Comparison of ENCODE assay signal across 22 cellular contexts in genomic region chr17:50180066-50180465, GRCh38. TPM values are rescaled to one million over a fixed set of nuclear protein-coding genes. Genes with fewer than 3 reads are reported as not detected.
DNase-seq lines count a peak whose midpoint lies in the region; ATAC-seq and TF ChIP-seq lines count a peak whose summit lies in the region.
"Had no signal": no experiment of that assay in that cellular context is flagged by ENCODE, and none has a peak within 500 bp of the region (broad histone marks: within the 10 kb centered on the region; RNA-seq: fewer than 3 reads in every experiment).

No MANE protein-coding gene starts in this region.

- H3K18ac ChIP-seq in mesenchymal stem cell (ENCODE audit: low read depth in 1 of 2, low read length in 2 of 2) = peak overlapping the region in 1 of 2 experiments; percentile 25

- TF ChIP-seq EP300 in upper lobe of left lung (IDR thresholded peaks at IDR 0.05) = no peak

- H3K9me3 Mint-ChIP-seq in Calu3 (ENCODE audit: low read depth, unreplicated experiment) = no peaks in the 10 kb centered on the region
- no peaks in the 10 kb centered on the region for H3K9me3 Mint-ChIP-seq in Caco-2 (ENCODE audit: unreplicated experiment)
- H3K9me3 Mint-ChIP-seq: activated CD4-positive, alpha-beta T cell treated with anti-CD3 and anti-CD28 coated beads, Interleukin-2, amount 10 ng/mL, durations not matched to agents 7 days and 5 days; H9 had no signal

- H2AFZ ChIP-seq in mesenchymal stem cell (ENCODE audit: low read depth, low read length) = no peak overlapping the region

- no peaks in the 10 kb centered on the region for H3K27me3 ChIP-seq in ascending aorta
- no peaks in the 10 kb centered on the region for H3K27me3 ChIP-seq in mesenchymal stem cell (ENCODE audit: control insufficient read depth in 1 of 2, insufficient read depth in 1 of 2, low read length in 2 of 2)
- H3K27me3 ChIP-seq in skeletal muscle satellite cell (ENCODE audit: control insufficient read depth, insufficient read depth, low read length) = no peaks in the 10 kb centered on the region
- H3K27me3 ChIP-seq in upper lobe of left lung = no peaks in the 10 kb centered on the region
- H3K27me3 ChIP-seq in Caco-2 (replicated peaks; ENCODE audit: control insufficient read depth, insufficient read depth, low read length) = no peaks in the 10 kb centered on the region
- H3K27me3 ChIP-seq: neutrophil had no signal

- H4K8ac ChIP-seq in mesenchymal stem cell (ENCODE audit: low read length) = no peak overlapping the region

- WGBS in mesenchymal stem cell = 93% methylated on average over 4 of the region's 4 CpGs
- WGBS in upper lobe of left lung, 2 donors = 88 to 91% methylated on average over 4 of the region's 4 CpGs

- no peak overlapping the region for H3K4me3 ChIP-seq in ascending aorta
- no peak overlapping the region for H3K4me3 ChIP-seq in mesenchymal stem cell (ENCODE audit: insufficient read depth in 1 of 2, low read depth in 1 of 2, low read length in 2 of 2)
- H3K4me3 ChIP-seq in skeletal muscle satellite cell (ENCODE audit: low read length) = no peak overlapping the region
- H3K4me3 ChIP-seq in upper lobe of left lung = no peak overlapping the region
- no peak overlapping the region for H3K4me3 ChIP-seq in Caco-2 (ENCODE audit: low read depth, low read length)

- H3K4ac ChIP-seq in mesenchymal stem cell (ENCODE audit: low read depth in 1 of 2, low read length in 2 of 2) = no peak overlapping the region

- H3K4me2 ChIP-seq in mesenchymal stem cell (ENCODE audit: low read length, poor library complexity, severe bottlenecking) = no peak overlapping the region
- no peak overlapping the region for H3K4me2 ChIP-seq in skeletal muscle satellite cell (ENCODE audit: low read length)

- H3K27ac ChIP-seq in ascending aorta (peak overlapping the region; percentile 97 to 99), mesenchymal stem cell (ENCODE audit: low read length, poor library complexity, severe bottlenecking) (peak overlapping the region; percentile 21), upper lobe of left lung (no peak overlapping the region)
- H3K27ac ChIP-seq: neutrophil had no signal

- H3K79me1 ChIP-seq in mesenchymal stem cell (replicated peaks; ENCODE audit: low read length, poor library complexity, severe bottlenecking) = no peaks in the 10 kb centered on the region

- H3K36me3 Mint-ChIP-seq in Calu3 (ENCODE audit: insufficient read depth, unreplicated experiment) = peaks cover 6% of the 10 kb centered on the region
- no peaks in the 10 kb centered on the region for H3K36me3 Mint-ChIP-seq in Caco-2 (ENCODE audit: insufficient read depth, unreplicated experiment)

- no peak overlapping the region for H2BK15ac ChIP-seq in mesenchymal stem cell (ENCODE audit: low read depth, poor library complexity, severe bottlenecking)

- no peak for ATAC-seq in upper lobe of left lung (ENCODE audit: low FRiP score in 2 of 2)
- ATAC-seq in GM19324 (IDR thresholded peaks at IDR 0.05; ENCODE audit: low FRiP score, unreplicated experiment) = no peak
- ATAC-seq: left colon had no signal

- peaks cover 36% of the 10 kb centered on the region for H3K4me1 Mint-ChIP-seq in Calu3 (ENCODE audit: low read depth, unreplicated experiment)
- peaks cover 26% of the 10 kb centered on the region for H3K4me1 Mint-ChIP-seq in Caco-2 (ENCODE audit: low read depth, unreplicated experiment)

- peak overlapping the region in 1 of 2 experiments; percentile 16 for H2BK12ac ChIP-seq in mesenchymal stem cell (ENCODE audit: low read length in 2 of 2)

- H3K36me3 ChIP-seq in ascending aorta (no peaks in the 10 kb centered on the region), mesenchymal stem cell (ENCODE audit: control insufficient read depth in 1 of 2, insufficient read depth in 2 of 2, low read depth in 1 of 2, low read length in 2 of 2) (peaks cover 15 to 40% of the 10 kb centered on the region in 2 experiments), skeletal muscle satellite cell (ENCODE audit: insufficient read depth, low read length) (peaks cover 29% of the 10 kb centered on the region), upper lobe of left lung (no peaks in the 10 kb centered on the region), Caco-2 (ENCODE audit: control insufficient read depth, insufficient read depth, low read length) (no peaks in the 10 kb centered on the region)
- H3K36me3 ChIP-seq: neutrophil had no signal

- H3K23ac ChIP-seq in mesenchymal stem cell (ENCODE audit: low read length in 2 of 2) = no peak overlapping the region

- no peak overlapping the region for H3K4me3 Mint-ChIP-seq in Calu3 (ENCODE audit: low read depth, unreplicated experiment)
- no peak overlapping the region for H3K4me3 Mint-ChIP-seq in Caco-2 (ENCODE audit: unreplicated experiment)
- H3K4me3 Mint-ChIP-seq: activated CD4-positive, alpha-beta T cell treated with anti-CD3 and anti-CD28 coated beads, Interleukin-2, amount 10 ng/mL, durations not matched to agents 7 days and 5 days; H9 had no signal

- H3K27me3 Mint-ChIP-seq in Calu3 (ENCODE audit: unreplicated experiment) = peaks cover 48% of the 10 kb centered on the region
- H3K27me3 Mint-ChIP-seq in Caco-2 (ENCODE audit: insufficient read depth, unreplicated experiment) = no peaks in the 10 kb centered on the region

- BruUV-seq in Calu3 (replicated peaks; lab: Mats Ljungman, UMichigan) = no TSS peak
- no TSS peak for BruUV-seq in Caco-2 (replicated peaks; lab: Mats Ljungman, UMichigan)

- peak overlapping the region; percentile 40 for H2AK5ac ChIP-seq in mesenchymal stem cell (ENCODE audit: low read length, severe bottlenecking)

- H2BK120ac ChIP-seq in mesenchymal stem cell (ENCODE audit: low read depth, low read length) = no peak overlapping the region

- no peak overlapping the region for H4K91ac ChIP-seq in mesenchymal stem cell (ENCODE audit: low read length)

- no peak for TF ChIP-seq POLR2A in upper lobe of left lung (IDR thresholded peaks at IDR 0.05)

- H3K27ac Mint-ChIP-seq in Calu3 (ENCODE audit: unreplicated experiment) = peak overlapping the region; percentile 9
- H3K27ac Mint-ChIP-seq in Caco-2 (ENCODE audit: unreplicated experiment) = no peak overlapping the region
- H3K27ac Mint-ChIP-seq: activated CD4-positive, alpha-beta T cell treated with anti-CD3 and anti-CD28 coated beads, Interleukin-2, amount 10 ng/mL, durations not matched to agents 7 days and 5 days had no signal

- POLR2A ChIA-PET in Caco-2 (lab: Charles Lee) = interaction anchor here (0.6 kb wide), 1 partner anchor 167 kb away, joined by 4 read pairs; no protein-coding TSS in a partner anchor

- H3K9ac ChIP-seq in mesenchymal stem cell (ENCODE audit: low read length) = no peak overlapping the region
- peak overlapping the region; percentile 12 for H3K9ac ChIP-seq in skeletal muscle satellite cell (ENCODE audit: low read depth, low read length)

- no peak for DNase-seq in Calu3
- DNase-seq in ascending aorta (ENCODE audit: low spot score in 2 of 2) = no peak
- no peak for DNase-seq in mesenchymal stem cell
- DNase-seq in upper lobe of left lung = no peak
- DNase-seq in Caco-2 = no peak
- DNase-seq: activated CD4-positive, alpha-beta T cell treated with anti-CD3 and anti-CD28 coated beads, Interleukin-2, amount 10 ng/mL, durations not matched to agents 7 days and 5 days; activated CD8-positive, alpha-beta memory T cell treated with anti-CD3 and anti-CD28 coated beads, Interleukin-2, amount 50 U/mL, for 48 hours; activated effector memory CD4-positive, alpha-beta T cell treated with anti-CD3 and anti-CD28 coated beads, Interleukin-2, amount 50 U/mL, for 16 hours; DND-41; erythroblast; H9; Kasumi-1; left colon; NCI-H1048; NCI-H2029 treated with DMSO at 0.1 percent for 48 hours; OCI-M1; SIG-M5 had no signal

- no peak overlapping the region for H3K14ac ChIP-seq in mesenchymal stem cell (ENCODE audit: low read length in 2 of 2)

- peaks cover 29 to 46% of the 10 kb centered on the region in 2 donors for H3K4me1 ChIP-seq in ascending aorta
- H3K4me1 ChIP-seq in mesenchymal stem cell (ENCODE audit: control insufficient read depth, insufficient read depth, low read depth, low read length) = peaks cover 58% of the 10 kb centered on the region
- peaks cover 67% of the 10 kb centered on the region for H3K4me1 ChIP-seq in skeletal muscle satellite cell (ENCODE audit: control insufficient read depth, insufficient read depth, low read length)
- peaks cover 19 to 28% (median 25%) of the 10 kb centered on the region in 4 donors for H3K4me1 ChIP-seq in upper lobe of left lung
- peaks cover 34% of the 10 kb centered on the region for H3K4me1 ChIP-seq in Caco-2

- H3K9me3 ChIP-seq in ascending aorta (no peaks in the 10 kb centered on the region), mesenchymal stem cell (ENCODE audit: control insufficient read depth, low read length) (no peaks in the 10 kb centered on the region), skeletal muscle satellite cell (replicated peaks; ENCODE audit: low read length) (no peaks in the 10 kb centered on the region), upper lobe of left lung (no peaks in the 10 kb centered on the region), Caco-2 (no peaks in the 10 kb centered on the region)
- H3K9me3 ChIP-seq: neutrophil had no signal

- intact Hi-C loops in Calu3 (cut with micrococcal nuclease; ENCODE audit: unreplicated experiment) (no loop called here), ascending aorta (cut with DNase I) (loop anchor here (2.0 kb wide), 1 partner anchor 15 kb away; no protein-coding TSS in a partner anchor), Caco-2 (cut with micrococcal nuclease; ENCODE audit: unreplicated experiment) (no loop called here)

- CTCF ChIA-PET in Calu3 (lab: Charles Lee) (interaction anchor here (1.3 kb wide), 1 partner anchor 14 kb away, joined by 4 read pairs; the partner anchor contains the start of gene SGCA), Caco-2 (lab: Charles Lee) (interaction anchor here (0.7 kb wide), 1 partner anchor 18 kb away, joined by 5 read pairs; no protein-coding TSS in a partner anchor)

- TF ChIP-seq CTCF in Calu3 (IDR thresholded peaks at IDR 0.05; ENCODE audit: unreplicated experiment) (no peak), ascending aorta (IDR thresholded peaks at IDR 0.05) (no peak), upper lobe of left lung (IDR thresholded peaks at IDR 0.05) (no peak), Caco-2 (IDR thresholded peaks at IDR 0.05; ENCODE audit: insufficient read depth in 1 of 2, low read depth in 1 of 2, low read length in 1 of 2, severe bottlenecking in 1 of 2, unreplicated experiment in 1 of 2) (no peak)

- no peak overlapping the region for H2BK5ac ChIP-seq in mesenchymal stem cell (ENCODE audit: low read depth, low read length, poor library complexity, severe bottlenecking)

RNA-seq across cellular contexts. Expression of gene SGCA, which starts 14.3 kb away (rescaled TPM):
- total RNA-seq in Calu3 (2022) = not detected in 2 replicates
- 78.5 TPM for total RNA-seq in ascending aorta
- 0.14 TPM for polyA plus RNA-seq in mesenchymal stem cell (2013, experiment 1 of 2)
- 0.08 TPM for polyA plus RNA-seq in mesenchymal stem cell (2013, experiment 2 of 2)
- total RNA-seq in skeletal muscle satellite cell (2012; rRNA removed) = 2.5 and 15.7 TPM in 2 replicates
- total RNA-seq in upper lobe of left lung = 10 to 100 TPM in 5 of 6 donors, 1 to 10 TPM in 1; 1.6 to 19.7 (median 14.1) TPM
- not detected in 2 replicates for total RNA-seq in Caco-2 (2022)
- total RNA-seq: activated CD4-positive, alpha-beta T cell treated with anti-CD3 and anti-CD28 coated beads, Interleukin-2, amount 10 ng/mL, durations not matched to agents 7 days and 5 days; mononuclear cell; renal cortical epithelial cell had no signal

RNA-seq across cellular contexts. Expression of gene COL1A1, which starts 21.4 kb away (rescaled TPM):
- total RNA-seq in Calu3 (2022) (5.5 and 9.4 TPM in 2 replicates), ascending aorta (547 TPM), upper lobe of left lung (100 to 1,000 TPM in 3 of 6 donors, 10 to 100 TPM in 3; 15.4 to 555 (median 117) TPM), Caco-2 (2022) (23.4 and 27.3 TPM in 2 replicates)
- 4,381 TPM for polyA plus RNA-seq in mesenchymal stem cell (2013, experiment 1 of 2)
- 4,150 TPM for polyA plus RNA-seq in mesenchymal stem cell (2013, experiment 2 of 2)
- 1,202 and 1,869 TPM in 2 replicates for total RNA-seq in skeletal muscle satellite cell (2012; rRNA removed)

RNA-seq across cellular contexts. Expression of gene PPP1R9B, which starts 29.6 kb away (rescaled TPM):
- 74.3 and 89.7 TPM in 2 replicates for total RNA-seq in Calu3 (2022)
- 63.5 TPM for total RNA-seq in ascending aorta
- polyA plus RNA-seq in mesenchymal stem cell (2013, experiment 1 of 2) = 34.9 TPM
- polyA plus RNA-seq in mesenchymal stem cell (2013, experiment 2 of 2) = 33.0 TPM
- total RNA-seq in skeletal muscle satellite cell (2012; rRNA removed) = 29.2 and 29.5 TPM in 2 replicates
- 100 to 1,000 TPM in 1 of 6 donors, 10 to 100 TPM in 5; 37.5 to 121 (median 74.7) TPM for total RNA-seq in upper lobe of left lung
- 74.8 and 76.2 TPM in 2 replicates for total RNA-seq in Caco-2 (2022)

RNA-seq across cellular contexts. Expression of gene SAMD14, which starts 50.1 kb away (rescaled TPM):
- total RNA-seq in Calu3 (2022) (not detected in 2 replicates), ascending aorta (3.2 TPM), upper lobe of left lung (10 to 100 TPM in 2 of 6 donors, 1 to 10 TPM in 3, under 1 TPM in 1; 0.49 to 16.8 (median 5.6) TPM), Caco-2 (2022) (2.2 and 3.4 TPM in 2 replicates)
- 17.9 TPM for polyA plus RNA-seq in mesenchymal stem cell (2013, experiment 1 of 2)
- 17.2 TPM for polyA plus RNA-seq in mesenchymal stem cell (2013, experiment 2 of 2)
- total RNA-seq in skeletal muscle satellite cell (2012; rRNA removed) = 0.44 and 0.51 TPM in 2 replicates

Comparison
In these comparisons a context has a peak if more than half of its experiments do, and no peak if none do; other contexts are left out.
1. H3K27ac ChIP-seq: peak in ascending aorta (2 of 2) and mesenchymal stem cell (single experiment); none in upper lobe of left lung (0 of 4).